Comparison of ENCODE assay signal across 1 cellular context in the genomic region with DNA sequence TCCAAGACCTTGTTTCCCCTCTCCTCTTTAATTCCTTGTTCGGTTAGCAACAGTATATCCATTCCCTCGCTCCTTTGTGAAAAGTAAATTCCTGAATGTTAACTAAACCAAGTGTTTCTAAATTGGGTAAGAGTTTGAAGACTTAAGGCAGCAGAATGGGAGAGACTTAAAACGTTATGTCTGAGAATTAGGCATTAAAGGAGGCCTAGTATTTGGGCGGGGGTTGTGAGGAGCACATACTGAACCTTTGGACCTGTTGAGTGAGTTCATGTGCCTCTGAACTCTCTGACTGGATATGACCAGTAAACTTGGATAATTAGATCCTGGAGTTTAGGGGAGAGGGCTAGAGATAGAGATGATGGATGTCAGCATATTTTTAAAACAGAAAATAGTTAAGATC.
TF ChIP-seq lines count a peak whose summit lies in the region.

No MANE protein-coding gene starts in this region.

TF ChIP-seq in HepG2, 621 proteins besides CTCF, POLR2A, EP300 and RAD21 (continued from another document and continues in another):
- TF ChIP-seq ZNF562 (CRISPR knock-in tag; IDR thresholded peaks at IDR 0.05; ENCODE audit: borderline replicate concordance) (no peak), RARA (CRISPR knock-in tag; IDR thresholded peaks at IDR 0.05) (peak; percentile 30; the same call in 1 of the 2 replicates), HOXD1 (CRISPR knock-in tag; IDR thresholded peaks at IDR 0.05) (no peak), NBN (conservative IDR thresholded peaks at IDR 0.05) (no peak), ZNF777 (CRISPR knock-in tag; IDR thresholded peaks at IDR 0.05) (no peak), HCFC1 (IDR thresholded peaks at IDR 0.05; ENCODE audit: low read depth, low read length) (no peak), ZNF354B (CRISPR knock-in tag; IDR thresholded peaks at IDR 0.05) (no peak), FOXK2 (IDR thresholded peaks at IDR 0.05) (no peak), KAT2B (IDR thresholded peaks at IDR 0.05; ENCODE audit: borderline replicate concordance, low read depth, low read length) (no peak), RBM22 (optimal IDR thresholded peaks at IDR 0.05; ENCODE audit: low read length) (no peak), HDAC1 (CRISPR knock-in tag; IDR thresholded peaks at IDR 0.05) (peak; percentile 59; the same call in 1 of the 2 replicates), SNAPC2 (CRISPR knock-in tag; IDR thresholded peaks at IDR 0.05) (0 out of 2 replicates have a peak, but pooled peaks have one; percentile 20), JARID2 (CRISPR knock-in tag; IDR thresholded peaks at IDR 0.05; ENCODE audit: insufficient replicate concordance) (no peak), ZNF451 (CRISPR knock-in tag; IDR thresholded peaks at IDR 0.05) (no peak), WIZ (CRISPR knock-in tag; IDR thresholded peaks at IDR 0.05) (no peak), ZNF382 (CRISPR knock-in tag; IDR thresholded peaks at IDR 0.05; ENCODE audit: borderline replicate concordance) (no peak), KMT2B (CRISPR knock-in tag; IDR thresholded peaks at IDR 0.05) (no peak), GTF2F1 (IDR thresholded peaks at IDR 0.05; ENCODE audit: low read length) (no peak), SOX13 (IDR thresholded peaks at IDR 0.05) (no peak), SOX13 (CRISPR knock-in tag; conservative IDR thresholded peaks at IDR 0.05 in 1 of 2, IDR thresholded peaks at IDR 0.05 in 1 of 2) (no peak), RAD51 (IDR thresholded peaks at IDR 0.05; ENCODE audit: borderline replicate concordance) (no peak), SOX6 (IDR thresholded peaks at IDR 0.05) (no peak), SOX6 (CRISPR knock-in tag; IDR thresholded peaks at IDR 0.05) (no peak), ZNF205 (CRISPR knock-in tag; IDR thresholded peaks at IDR 0.05) (no peak), ZNF572 (CRISPR knock-in tag; IDR thresholded peaks at IDR 0.05) (no peak), SAP130 (CRISPR knock-in tag; IDR thresholded peaks at IDR 0.05; ENCODE audit: low read depth) (peak; percentile 76), MIXL1 (CRISPR knock-in tag; IDR thresholded peaks at IDR 0.05) (0 out of 2 replicates have a peak, but pooled peaks have one; percentile 33), HHEX (CRISPR knock-in tag; IDR thresholded peaks at IDR 0.05) (no peak), SMARCE1 (IDR thresholded peaks at IDR 0.05; ENCODE audit: borderline replicate concordance) (no peak)
- TF ChIP-seq, protein P1, sequence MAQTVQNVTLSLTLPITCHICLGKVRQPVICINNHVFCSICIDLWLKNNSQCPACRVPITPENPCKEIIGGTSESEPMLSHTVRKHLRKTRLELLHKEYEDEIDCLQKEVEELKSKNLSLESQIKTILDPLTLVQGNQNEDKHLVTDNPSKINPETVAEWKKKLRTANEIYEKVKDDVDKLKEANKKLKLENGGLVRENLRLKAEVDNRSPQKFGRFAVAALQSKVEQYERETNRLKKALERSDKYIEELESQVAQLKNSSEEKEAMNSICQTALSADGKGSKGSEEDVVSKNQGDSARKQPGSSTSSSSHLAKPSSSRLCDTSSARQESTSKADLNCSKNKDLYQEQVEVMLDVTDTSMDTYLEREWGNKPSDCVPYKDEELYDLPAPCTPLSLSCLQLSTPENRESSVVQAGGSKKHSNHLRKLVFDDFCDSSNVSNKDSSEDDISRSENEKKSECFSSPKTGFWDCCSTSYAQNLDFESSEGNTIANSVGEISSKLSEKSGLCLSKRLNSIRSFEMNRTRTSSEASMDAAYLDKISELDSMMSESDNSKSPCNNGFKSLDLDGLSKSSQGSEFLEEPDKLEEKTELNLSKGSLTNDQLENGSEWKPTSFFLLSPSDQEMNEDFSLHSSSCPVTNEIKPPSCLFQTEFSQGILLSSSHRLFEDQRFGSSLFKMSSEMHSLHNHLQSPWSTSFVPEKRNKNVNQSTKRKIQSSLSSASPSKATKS (CRISPR knock-in tag; IDR thresholded peaks at IDR 0.05), result no peak
- TF ChIP-seq, protein P2, sequence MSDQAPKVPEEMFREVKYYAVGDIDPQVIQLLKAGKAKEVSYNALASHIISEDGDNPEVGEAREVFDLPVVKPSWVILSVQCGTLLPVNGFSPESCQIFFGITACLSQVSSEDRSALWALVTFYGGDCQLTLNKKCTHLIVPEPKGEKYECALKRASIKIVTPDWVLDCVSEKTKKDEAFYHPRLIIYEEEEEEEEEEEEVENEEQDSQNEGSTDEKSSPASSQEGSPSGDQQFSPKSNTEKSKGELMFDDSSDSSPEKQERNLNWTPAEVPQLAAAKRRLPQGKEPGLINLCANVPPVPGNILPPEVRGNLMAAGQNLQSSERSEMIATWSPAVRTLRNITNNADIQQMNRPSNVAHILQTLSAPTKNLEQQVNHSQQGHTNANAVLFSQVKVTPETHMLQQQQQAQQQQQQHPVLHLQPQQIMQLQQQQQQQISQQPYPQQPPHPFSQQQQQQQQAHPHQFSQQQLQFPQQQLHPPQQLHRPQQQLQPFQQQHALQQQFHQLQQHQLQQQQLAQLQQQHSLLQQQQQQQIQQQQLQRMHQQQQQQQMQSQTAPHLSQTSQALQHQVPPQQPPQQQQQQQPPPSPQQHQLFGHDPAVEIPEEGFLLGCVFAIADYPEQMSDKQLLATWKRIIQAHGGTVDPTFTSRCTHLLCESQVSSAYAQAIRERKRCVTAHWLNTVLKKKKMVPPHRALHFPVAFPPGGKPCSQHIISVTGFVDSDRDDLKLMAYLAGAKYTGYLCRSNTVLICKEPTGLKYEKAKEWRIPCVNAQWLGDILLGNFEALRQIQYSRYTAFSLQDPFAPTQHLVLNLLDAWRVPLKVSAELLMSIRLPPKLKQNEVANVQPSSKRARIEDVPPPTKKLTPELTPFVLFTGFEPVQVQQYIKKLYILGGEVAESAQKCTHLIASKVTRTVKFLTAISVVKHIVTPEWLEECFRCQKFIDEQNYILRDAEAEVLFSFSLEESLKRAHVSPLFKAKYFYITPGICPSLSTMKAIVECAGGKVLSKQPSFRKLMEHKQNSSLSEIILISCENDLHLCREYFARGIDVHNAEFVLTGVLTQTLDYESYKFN (CRISPR knock-in tag; conservative IDR thresholded peaks at IDR 0.05), result 0 out of 2 replicates have a peak, but pooled peaks have one; percentile 12
- TF ChIP-seq, protein P3, sequence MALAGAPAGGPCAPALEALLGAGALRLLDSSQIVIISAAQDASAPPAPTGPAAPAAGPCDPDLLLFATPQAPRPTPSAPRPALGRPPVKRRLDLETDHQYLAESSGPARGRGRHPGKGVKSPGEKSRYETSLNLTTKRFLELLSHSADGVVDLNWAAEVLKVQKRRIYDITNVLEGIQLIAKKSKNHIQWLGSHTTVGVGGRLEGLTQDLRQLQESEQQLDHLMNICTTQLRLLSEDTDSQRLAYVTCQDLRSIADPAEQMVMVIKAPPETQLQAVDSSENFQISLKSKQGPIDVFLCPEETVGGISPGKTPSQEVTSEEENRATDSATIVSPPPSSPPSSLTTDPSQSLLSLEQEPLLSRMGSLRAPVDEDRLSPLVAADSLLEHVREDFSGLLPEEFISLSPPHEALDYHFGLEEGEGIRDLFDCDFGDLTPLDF (CRISPR knock-in tag; IDR thresholded peaks at IDR 0.05), result no peak
- TF ChIP-seq, protein P4, sequence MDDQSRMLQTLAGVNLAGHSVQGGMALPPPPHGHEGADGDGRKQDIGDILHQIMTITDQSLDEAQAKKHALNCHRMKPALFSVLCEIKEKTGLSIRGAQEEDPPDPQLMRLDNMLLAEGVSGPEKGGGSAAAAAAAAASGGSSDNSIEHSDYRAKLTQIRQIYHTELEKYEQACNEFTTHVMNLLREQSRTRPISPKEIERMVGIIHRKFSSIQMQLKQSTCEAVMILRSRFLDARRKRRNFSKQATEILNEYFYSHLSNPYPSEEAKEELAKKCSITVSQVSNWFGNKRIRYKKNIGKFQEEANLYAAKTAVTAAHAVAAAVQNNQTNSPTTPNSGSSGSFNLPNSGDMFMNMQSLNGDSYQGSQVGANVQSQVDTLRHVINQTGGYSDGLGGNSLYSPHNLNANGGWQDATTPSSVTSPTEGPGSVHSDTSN (CRISPR knock-in tag; IDR thresholded peaks at IDR 0.05; ENCODE audit: borderline replicate concordance), result no peak
- TF ChIP-seq, protein P5, sequence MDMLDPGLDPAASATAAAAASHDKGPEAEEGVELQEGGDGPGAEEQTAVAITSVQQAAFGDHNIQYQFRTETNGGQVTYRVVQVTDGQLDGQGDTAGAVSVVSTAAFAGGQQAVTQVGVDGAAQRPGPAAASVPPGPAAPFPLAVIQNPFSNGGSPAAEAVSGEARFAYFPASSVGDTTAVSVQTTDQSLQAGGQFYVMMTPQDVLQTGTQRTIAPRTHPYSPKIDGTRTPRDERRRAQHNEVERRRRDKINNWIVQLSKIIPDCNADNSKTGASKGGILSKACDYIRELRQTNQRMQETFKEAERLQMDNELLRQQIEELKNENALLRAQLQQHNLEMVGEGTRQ (IDR thresholded peaks at IDR 0.05; ENCODE audit: low read depth, low read length), result no peak
- TF ChIP-seq, protein P5 (CRISPR knock-in tag; IDR thresholded peaks at IDR 0.05; ENCODE audit: borderline replicate concordance), result no peak
- TF ChIP-seq, protein P6, sequence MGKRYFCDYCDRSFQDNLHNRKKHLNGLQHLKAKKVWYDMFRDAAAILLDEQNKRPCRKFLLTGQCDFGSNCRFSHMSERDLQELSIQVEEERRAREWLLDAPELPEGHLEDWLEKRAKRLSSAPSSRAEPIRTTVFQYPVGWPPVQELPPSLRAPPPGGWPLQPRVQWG (CRISPR knock-in tag; IDR thresholded peaks at IDR 0.05; ENCODE audit: borderline replicate concordance, low read depth), result no peak
- TF ChIP-seq, protein P7, sequence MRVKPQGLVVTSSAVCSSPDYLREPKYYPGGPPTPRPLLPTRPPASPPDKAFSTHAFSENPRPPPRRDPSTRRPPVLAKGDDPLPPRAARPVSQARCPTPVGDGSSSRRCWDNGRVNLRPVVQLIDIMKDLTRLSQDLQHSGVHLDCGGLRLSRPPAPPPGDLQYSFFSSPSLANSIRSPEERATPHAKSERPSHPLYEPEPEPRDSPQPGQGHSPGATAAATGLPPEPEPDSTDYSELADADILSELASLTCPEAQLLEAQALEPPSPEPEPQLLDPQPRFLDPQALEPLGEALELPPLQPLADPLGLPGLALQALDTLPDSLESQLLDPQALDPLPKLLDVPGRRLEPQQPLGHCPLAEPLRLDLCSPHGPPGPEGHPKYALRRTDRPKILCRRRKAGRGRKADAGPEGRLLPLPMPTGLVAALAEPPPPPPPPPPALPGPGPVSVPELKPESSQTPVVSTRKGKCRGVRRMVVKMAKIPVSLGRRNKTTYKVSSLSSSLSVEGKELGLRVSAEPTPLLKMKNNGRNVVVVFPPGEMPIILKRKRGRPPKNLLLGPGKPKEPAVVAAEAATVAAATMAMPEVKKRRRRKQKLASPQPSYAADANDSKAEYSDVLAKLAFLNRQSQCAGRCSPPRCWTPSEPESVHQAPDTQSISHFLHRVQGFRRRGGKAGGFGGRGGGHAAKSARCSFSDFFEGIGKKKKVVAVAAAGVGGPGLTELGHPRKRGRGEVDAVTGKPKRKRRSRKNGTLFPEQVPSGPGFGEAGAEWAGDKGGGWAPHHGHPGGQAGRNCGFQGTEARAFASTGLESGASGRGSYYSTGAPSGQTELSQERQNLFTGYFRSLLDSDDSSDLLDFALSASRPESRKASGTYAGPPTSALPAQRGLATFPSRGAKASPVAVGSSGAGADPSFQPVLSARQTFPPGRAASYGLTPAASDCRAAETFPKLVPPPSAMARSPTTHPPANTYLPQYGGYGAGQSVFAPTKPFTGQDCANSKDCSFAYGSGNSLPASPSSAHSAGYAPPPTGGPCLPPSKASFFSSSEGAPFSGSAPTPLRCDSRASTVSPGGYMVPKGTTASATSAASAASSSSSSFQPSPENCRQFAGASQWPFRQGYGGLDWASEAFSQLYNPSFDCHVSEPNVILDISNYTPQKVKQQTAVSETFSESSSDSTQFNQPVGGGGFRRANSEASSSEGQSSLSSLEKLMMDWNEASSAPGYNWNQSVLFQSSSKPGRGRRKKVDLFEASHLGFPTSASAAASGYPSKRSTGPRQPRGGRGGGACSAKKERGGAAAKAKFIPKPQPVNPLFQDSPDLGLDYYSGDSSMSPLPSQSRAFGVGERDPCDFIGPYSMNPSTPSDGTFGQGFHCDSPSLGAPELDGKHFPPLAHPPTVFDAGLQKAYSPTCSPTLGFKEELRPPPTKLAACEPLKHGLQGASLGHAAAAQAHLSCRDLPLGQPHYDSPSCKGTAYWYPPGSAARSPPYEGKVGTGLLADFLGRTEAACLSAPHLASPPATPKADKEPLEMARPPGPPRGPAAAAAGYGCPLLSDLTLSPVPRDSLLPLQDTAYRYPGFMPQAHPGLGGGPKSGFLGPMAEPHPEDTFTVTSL (CRISPR knock-in tag; IDR thresholded peaks at IDR 0.05; ENCODE audit: borderline replicate concordance), result 0 out of 2 replicates have a peak, but pooled peaks have one; percentile 24
- TF ChIP-seq, protein P8, sequence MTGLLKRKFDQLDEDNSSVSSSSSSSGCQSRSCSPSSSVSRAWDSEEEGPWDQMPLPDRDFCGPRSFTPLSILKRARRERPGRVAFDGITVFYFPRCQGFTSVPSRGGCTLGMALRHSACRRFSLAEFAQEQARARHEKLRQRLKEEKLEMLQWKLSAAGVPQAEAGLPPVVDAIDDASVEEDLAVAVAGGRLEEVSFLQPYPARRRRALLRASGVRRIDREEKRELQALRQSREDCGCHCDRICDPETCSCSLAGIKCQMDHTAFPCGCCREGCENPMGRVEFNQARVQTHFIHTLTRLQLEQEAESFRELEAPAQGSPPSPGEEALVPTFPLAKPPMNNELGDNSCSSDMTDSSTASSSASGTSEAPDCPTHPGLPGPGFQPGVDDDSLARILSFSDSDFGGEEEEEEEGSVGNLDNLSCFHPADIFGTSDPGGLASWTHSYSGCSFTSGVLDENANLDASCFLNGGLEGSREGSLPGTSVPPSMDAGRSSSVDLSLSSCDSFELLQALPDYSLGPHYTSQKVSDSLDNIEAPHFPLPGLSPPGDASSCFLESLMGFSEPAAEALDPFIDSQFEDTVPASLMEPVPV (CRISPR knock-in tag; IDR thresholded peaks at IDR 0.05), result no peak
